In the genomic region with DNA sequence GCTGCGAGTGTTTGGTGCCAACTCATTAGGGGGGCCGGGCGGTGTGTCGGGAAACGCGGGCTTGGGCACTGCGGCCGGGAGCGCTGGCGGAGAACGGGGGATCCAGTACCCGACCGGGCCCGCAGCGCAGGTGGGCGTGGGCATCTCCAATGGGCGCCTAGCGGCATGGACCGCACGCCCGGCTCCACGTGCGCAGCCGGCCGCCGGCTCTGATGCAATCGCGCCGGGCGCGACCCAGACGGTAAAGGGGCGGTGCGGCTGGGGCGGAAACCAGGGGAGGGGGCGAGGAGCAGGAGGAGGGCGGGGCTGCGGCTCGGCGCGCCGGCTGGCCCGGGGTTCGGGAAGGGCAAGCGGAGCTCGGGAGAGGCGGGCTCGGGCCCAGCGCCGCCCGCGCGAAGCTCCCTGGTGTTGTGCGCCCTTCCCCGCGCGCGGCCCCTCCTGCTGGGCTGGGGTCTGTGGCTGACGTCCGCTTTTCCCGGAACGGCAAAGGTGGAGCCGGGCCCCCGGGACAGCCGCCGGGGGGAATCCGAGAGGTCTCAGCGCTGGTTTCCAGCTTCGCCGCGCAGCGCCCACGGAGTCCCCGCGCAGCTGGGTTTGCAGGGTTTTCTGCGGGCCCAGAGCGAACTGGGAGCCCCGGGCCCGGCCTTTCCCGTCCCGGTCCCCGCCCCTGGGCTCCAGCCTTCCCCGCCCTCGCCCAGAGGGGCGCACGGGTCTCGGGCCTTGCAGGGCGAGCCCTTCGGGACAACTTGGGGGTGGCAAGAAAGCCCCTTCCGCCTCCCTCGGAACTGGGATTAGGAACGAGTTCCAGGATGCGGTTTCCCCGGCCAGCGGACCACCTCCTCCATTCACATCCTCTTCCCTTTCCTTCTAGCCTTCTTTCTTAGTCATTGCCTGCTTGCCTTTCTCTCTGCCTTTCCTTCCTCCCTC, we compare ENCODE assay signal across 8 cellular contexts. TPM values are rescaled to one million over a fixed set of nuclear protein-coding genes. Genes with fewer than 3 reads are reported as not detected.
DNase-seq lines count a peak whose midpoint lies in the region; ATAC-seq and FAIRE-seq lines count a peak whose summit lies in the region.

No MANE protein-coding gene starts in this region.

- peak; percentile 98 for DNase-seq in Daoy (ENCODE audit: low read depth)
- DNase-seq in KG1 (lab: John Stamatoyannopoulos, UW), result peak; percentile 60
- peak; percentile 81 to 92 for DNase-seq in SJSA1 (ENCODE audit: low read depth in 1 of 2, low spot score in 2 of 2)
- DNase-seq in activated naive CD4-positive, alpha-beta T cell treated with Interleukin-2 at 50 U/mL for 16 hours, result peak; percentile 85
- DNase-seq in frontal cortex (ENCODE audit: low spot score in 2 of 2), result peak; percentile 80 to 85
- DNase-seq in nucleus accumbens (lab: John Stamatoyannopoulos, UW), result peak in 53 of 56 donors; percentile 22 to 86 (median 58)
- DNase-seq in superior temporal gyrus (ENCODE audit: extremely low spot score), result peak; percentile 63

- peak overlapping the region; percentile 95 for H3K4me3 ChIP-seq in SJSA1

- peak; percentile 84 for ATAC-seq in GM21723 (IDR thresholded peaks at IDR 0.05; ENCODE audit: unreplicated experiment)

- peaks cover 24% of the 10 kb centered on the region for H3K36me3 ChIP-seq in SJSA1

- H3K27me3 ChIP-seq in SJSA1 (replicated peaks), result no peaks in the 10 kb centered on the region

- H3K4me1 ChIP-seq in SJSA1 (replicated peaks), result peaks cover 16% of the 10 kb centered on the region

- FAIRE-seq in frontal cortex (lab: Jason Lieb, UNC), result no peak

- no peaks in the 10 kb centered on the region for H3K9me3 ChIP-seq in SJSA1 (replicated peaks)

- H3K27ac ChIP-seq in SJSA1, result peak overlapping the region; percentile 95

RNA-seq across cellular contexts. Expression of a gene that starts 0.9 kb away (rescaled TPM):
- 17.8 and 21.6 TPM in 2 replicates for total RNA-seq in Daoy (2014; rRNA removed; shearing (Covaris generic))
- 24.8 and 25.4 TPM in 2 replicates for total RNA-seq in SJSA1 (2014; rRNA removed; shearing (Covaris generic))
- total RNA-seq in frontal cortex, result 13.5 TPM

Comparison
In these comparisons a context has a peak if more than half of its experiments do, and no peak if none do; other contexts are left out.
1. Peak in every context shown above with its lines: DNase-seq, ATAC-seq, H3K4me3 ChIP-seq and H3K27ac ChIP-seq.